In the genomic region with DNA sequence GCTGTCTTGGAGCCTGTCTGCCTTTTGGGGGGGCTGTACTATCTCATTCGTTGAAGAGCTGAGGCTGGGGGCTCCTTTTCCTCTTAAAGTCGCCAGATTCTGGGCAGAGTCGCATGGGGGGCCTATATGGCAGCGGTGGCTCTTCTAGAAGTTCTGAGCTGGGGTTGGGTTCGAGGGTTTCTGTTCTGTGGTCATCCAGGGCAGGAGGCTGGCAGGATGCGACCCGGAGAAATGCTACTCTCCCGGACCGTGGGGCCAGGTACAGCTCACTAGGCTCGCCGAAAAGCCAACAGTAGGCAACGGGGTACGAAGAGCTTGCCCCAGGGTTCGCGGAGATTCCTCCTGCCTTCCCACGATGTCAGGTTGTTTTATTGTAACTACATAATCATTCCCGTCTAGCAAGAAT, we compare ENCODE assay signal across 10 cellular contexts. TPM values are rescaled to one million over a fixed set of nuclear protein-coding genes. Genes with fewer than 3 reads are reported as not detected.
DNase-seq lines count a peak whose midpoint lies in the region; ATAC-seq, FAIRE-seq and TF ChIP-seq lines count a peak whose summit lies in the region.
"Had no signal": no experiment of that assay in that cellular context is flagged by ENCODE, and none has a peak within 500 bp of the region (broad histone marks: within the 10 kb centered on the region; RNA-seq: fewer than 3 reads in every experiment).

No MANE protein-coding gene starts in this region.

- TF ChIP-seq EP300 in A549 (IDR thresholded peaks at IDR 0.05): no peak

- TF ChIP-seq CTCF in A549 (IDR thresholded peaks at IDR 0.05): no peak
- TF ChIP-seq CTCF in HCT116 (IDR thresholded peaks at IDR 0.05 in 2 of 3, conservative IDR thresholded peaks at IDR 0.05 in 1 of 3; ENCODE audit: borderline replicate concordance in 1 of 3, insufficient read depth in 1 of 3, low read depth in 2 of 3, low read length in 2 of 3): no peak

- peak overlapping the region; percentile 63; the same call in 2 of the 3 replicates for H3K4me3 ChIP-seq in A549
- H3K4me3 ChIP-seq in HCT116 (replicated peaks in 1 of 2; ENCODE audit: low read depth in 1 of 2, low read length in 2 of 2): peak overlapping the region; percentile 51 to 60

- no peaks in the 10 kb centered on the region; the same call in 1 of the 2 replicates for H3K27me3 ChIP-seq in HCT116 (ENCODE audit: insufficient read depth, low read length)

- TF ChIP-seq POLR2A in A549 (IDR thresholded peaks at IDR 0.05; ENCODE audit: low read length): no peak
- no peak for TF ChIP-seq POLR2A in HCT116 (IDR thresholded peaks at IDR 0.05; ENCODE audit: borderline replicate concordance, extremely low read depth, insufficient read depth, insufficient read length)

- H3K4me3 Mint-ChIP-seq in dendritic cell treated with granulocyte-macrophage colony-stimulating factor and Interleukin-4, amounts not matched to agents 40 ng/mL and 50 ng/mL, for 4 days: peak overlapping the region; percentile 81
- H3K4me3 Mint-ChIP-seq in natural killer cell treated with Interleukin-12 subunit alpha and Interleukin-12 subunit beta and Interleukin-15 and Interleukin-18, amount 100 ng/mL, for 72 hours: peak overlapping the region; percentile 84

- H3K9me3 ChIP-seq in A549 (no peaks in the 10 kb centered on the region), HCT116 (ENCODE audit: control insufficient read depth in 1 of 2, insufficient read depth in 1 of 2, low read depth in 1 of 2, low read length in 2 of 2) (no peaks in the 10 kb centered on the region)
- H3K9me3 ChIP-seq: neutrophil had no signal

- peaks cover 73% of the 10 kb centered on the region for H3K27me3 Mint-ChIP-seq in dendritic cell treated with granulocyte-macrophage colony-stimulating factor and Interleukin-4, amounts not matched to agents 40 ng/mL and 50 ng/mL, for 4 days
- H3K27me3 Mint-ChIP-seq in natural killer cell treated with Interleukin-12 subunit alpha and Interleukin-12 subunit beta and Interleukin-15 and Interleukin-18, amount 100 ng/mL, for 72 hours: peaks cover 21 to 42% of the 10 kb centered on the region in 2 donors

- H3K9me3 Mint-ChIP-seq in dendritic cell treated with granulocyte-macrophage colony-stimulating factor and Interleukin-4, amounts not matched to agents 40 ng/mL and 50 ng/mL, for 4 days: no peaks in the 10 kb centered on the region
- H3K9me3 Mint-ChIP-seq in natural killer cell treated with Interleukin-12 subunit alpha and Interleukin-12 subunit beta and Interleukin-15 and Interleukin-18, amount 100 ng/mL, for 72 hours: no peaks in the 10 kb centered on the region

- intact Hi-C loops in HCT116 (cut with micrococcal nuclease): loop anchor here (10.0 kb wide), 1 partner anchor 237 kb away; no protein-coding TSS in a partner anchor
- intact Hi-C loops in dendritic cell treated with granulocyte-macrophage colony-stimulating factor and Interleukin-4, amounts not matched to agents 40 ng/mL and 50 ng/mL, for 4 days (cut with micrococcal nuclease): no loop called here

- no peak for DNase-seq in A549 (ENCODE audit: low read depth in 1 of 2, low spot score in 1 of 2)
- no peak for DNase-seq in HCT116 (ENCODE audit: low read depth, low spot score)
- DNase-seq in natural killer cell treated with Interleukin-12 subunit alpha and Interleukin-12 subunit beta and Interleukin-15 and Interleukin-18, amount 100 ng/mL, for 72 hours (ENCODE audit: low spot score): no peak
- no peak for DNase-seq in HTR-8/SVneo (ENCODE audit: insufficient read length, low spot score)
- no peak for DNase-seq in SW480 (ENCODE audit: low spot score)
- no peak for DNase-seq in NOMO-1 treated with dmso at 0.1 percent for 144 hours (lab: John Stamatoyannopoulos, UW; ENCODE audit: unreplicated experiment)
- DNase-seq in MV-4-11 (lab: John Stamatoyannopoulos, UW): no peak
- DNase-seq: activated CD4-positive, CD25-positive, alpha-beta regulatory T cell treated with anti-CD3 and anti-CD28 coated beads, Interleukin-2, amount 50 U/mL, for 72 hours had no signal

- WGBS in A549 (ENCODE audit: missing lambda C conversion rate): 86% methylated on average over 16 of the region's 17 CpGs

- CTCF ChIA-PET in A549 (lab: Yijun Ruan, JAX) (interaction anchor here (1.7 to 2.2 kb wide), 2 partner anchors 30 to 62 kb away, joined by 5 to 6 read pairs; a partner anchor contains a TSS), HCT116 (lab: Charles Lee) (interaction anchor here (2.0 kb wide), 1 partner anchor 10 kb away, joined by 5 read pairs; no protein-coding TSS in a partner anchor)

- H3K4me1 ChIP-seq in A549 (peaks cover 15% of the 10 kb centered on the region; the same call in 2 of the 3 replicates), HCT116 (ENCODE audit: control insufficient read depth in 1 of 2, insufficient read depth in 2 of 2, low read length in 2 of 2) (peaks cover 2 to 22% of the 10 kb centered on the region in 2 experiments; a peak in 3 of 4 replicates)

- RAD21 ChIA-PET in HCT116 (lab: Charles Lee; ENCODE audit: low non-redundant PET in 1 of 2, low total read pairs in 2 of 2, uncharacterized antibody in 2 of 2, unreplicated experiment in 2 of 2): no interaction called here

- H3K27ac Mint-ChIP-seq in dendritic cell treated with granulocyte-macrophage colony-stimulating factor and Interleukin-4, amounts not matched to agents 40 ng/mL and 50 ng/mL, for 4 days: no peak overlapping the region
- H3K27ac Mint-ChIP-seq in natural killer cell treated with Interleukin-12 subunit alpha and Interleukin-12 subunit beta and Interleukin-15 and Interleukin-18, amount 100 ng/mL, for 72 hours: no peak overlapping the region

- peaks cover 31% of the 10 kb centered on the region for H3K4me1 Mint-ChIP-seq in dendritic cell treated with granulocyte-macrophage colony-stimulating factor and Interleukin-4, amounts not matched to agents 40 ng/mL and 50 ng/mL, for 4 days (ENCODE audit: low read depth)
- peaks cover 5 to 15% of the 10 kb centered on the region in 2 donors for H3K4me1 Mint-ChIP-seq in natural killer cell treated with Interleukin-12 subunit alpha and Interleukin-12 subunit beta and Interleukin-15 and Interleukin-18, amount 100 ng/mL, for 72 hours (ENCODE audit: low read depth in 2 of 2)

- POLR2A ChIA-PET in A549 (lab: Yijun Ruan, JAX): interaction anchor here (3.3 kb wide), 1 partner anchor 31 kb away, joined by 24 read pairs; a partner anchor contains a TSS
- POLR2A ChIA-PET in HCT116 (lab: Charles Lee): no interaction called here

- H3K4me2 ChIP-seq in A549 (peak overlapping the region; percentile 95), HCT116 (ENCODE audit: low read length) (peak overlapping the region; percentile 84)

- no peaks in the 10 kb centered on the region for H3K9me2 ChIP-seq in HCT116 (ENCODE audit: insufficient read depth)

- FAIRE-seq in A549 (lab: Jason Lieb, UNC) (no peak), HTR-8/SVneo (lab: Jason Lieb, UNC) (no peak)

- no peak overlapping the region for H3K9ac ChIP-seq in HCT116 (ENCODE audit: low read length)

- ATAC-seq in A549 (no peak), HCT116 (no peak)
- no peak for ATAC-seq in natural killer cell treated with Interleukin-12 subunit alpha and Interleukin-12 subunit beta and Interleukin-15 and Interleukin-18, amount 100 ng/mL, for 72 hours

- TF ChIP-seq RAD21 in A549 (conservative IDR thresholded peaks at IDR 0.05 in 1 of 2, IDR thresholded peaks at IDR 0.05 in 1 of 2) (no peak), HCT116 (IDR thresholded peaks at IDR 0.05; ENCODE audit: low read depth) (no peak)

- H3K36me3 Mint-ChIP-seq in dendritic cell treated with granulocyte-macrophage colony-stimulating factor and Interleukin-4, amounts not matched to agents 40 ng/mL and 50 ng/mL, for 4 days (ENCODE audit: low read depth): no peaks in the 10 kb centered on the region
- no peaks in the 10 kb centered on the region for H3K36me3 Mint-ChIP-seq in natural killer cell treated with Interleukin-12 subunit alpha and Interleukin-12 subunit beta and Interleukin-15 and Interleukin-18, amount 100 ng/mL, for 72 hours

- no peak overlapping the region for H2AFZ ChIP-seq in HCT116 (ENCODE audit: low read depth, low read length, poor library complexity, severe bottlenecking)

- no peaks in the 10 kb centered on the region for H3K36me3 ChIP-seq in HCT116 (ENCODE audit: control insufficient read depth in 1 of 2, insufficient read depth in 2 of 2, low read length in 2 of 2)
- H3K36me3 ChIP-seq: neutrophil had no signal

- no peaks in the 10 kb centered on the region for H3K79me2 ChIP-seq in HCT116 (ENCODE audit: insufficient read depth, low read length)

- BruUV-seq in HCT116 (replicated peaks; lab: Mats Ljungman, UMichigan): no TSS peak

- H3K27ac ChIP-seq in A549: no peak overlapping the region
- H3K27ac ChIP-seq in HCT116 (ENCODE audit: low read depth, low read length): no peak overlapping the region
- H3K27ac ChIP-seq: neutrophil had no signal

- H4K20me1 ChIP-seq in HCT116 (ENCODE audit: insufficient read depth): no peaks in the 10 kb centered on the region

TF ChIP-seq in A549, 52 proteins besides CTCF, POLR2A, EP300 and RAD21 (continues in another document):
- no peak for TF ChIP-seq CHD2 (IDR thresholded peaks at IDR 0.05; ENCODE audit: low read length, partially characterized antibody)
- TF ChIP-seq HDAC2 (IDR thresholded peaks at IDR 0.05): no peak

TF ChIP-seq in HCT116, 20 proteins besides CTCF, POLR2A, EP300 and RAD21 (continues in another document):
- no peak for TF ChIP-seq ELF1 (IDR thresholded peaks at IDR 0.05; ENCODE audit: borderline replicate concordance, low read depth)
- TF ChIP-seq SP1 (IDR thresholded peaks at IDR 0.05; ENCODE audit: low read depth): no peak
- TF ChIP-seq EZH2phosphoT487 (IDR thresholded peaks at IDR 0.05; ENCODE audit: borderline replicate concordance): no peak
- TF ChIP-seq EGR1 (IDR thresholded peaks at IDR 0.05; ENCODE audit: low read depth): no peak

RNA-seq across cellular contexts. Expression of a gene that starts 1.9 kb away (rescaled TPM):
- polyA plus RNA-seq in A549 (2011; rRNA removed): 0.43 and 0.61 TPM in 2 replicates
- 0.65 and 0.79 TPM in 2 replicates for polyA plus RNA-seq in A549 (2012; cell fraction: cytosol; rRNA removed)
- 0.47 and 0.56 TPM in 2 replicates for polyA plus RNA-seq in A549 (2012; cell fraction: nucleus; rRNA removed)
- polyA plus RNA-seq in A549 (2017; fragmentation: RNase III; extraction: RNeasy Plus Mini Kit Qiagen cat#74134 plus additional on column Dnase treatment): 0.26 to 0.43 TPM (median 0.30 TPM) in 3 replicates
- 0.97 TPM in 1 of 2 replicates, not detected in the other for polyA minus RNA-seq in A549 (2011; rRNA and poly(A)+ RNA removed)
- total RNA-seq in HCT116 (2021; ENCODE audit: unreplicated experiment): 2.8 TPM
- 0.92 and 1.6 TPM in 2 replicates for polyA plus RNA-seq in HCT116 (2012)
- under 1 TPM in 1 of 2 donors, not detected in 1; 0.38 TPM for total RNA-seq in natural killer cell treated with Interleukin-12 subunit alpha and Interleukin-12 subunit beta and Interleukin-15 and Interleukin-18, amount 100 ng/mL, for 72 hours

RNA-seq across cellular contexts. Expression of a gene that starts 30.6 kb away (rescaled TPM):
- 1,768 and 2,104 TPM in 2 replicates for polyA plus RNA-seq in A549 (2011; rRNA removed)
- polyA plus RNA-seq in A549 (2012; cell fraction: cytosol; rRNA removed): 1,651 and 1,698 TPM in 2 replicates
- polyA plus RNA-seq in A549 (2012; cell fraction: nucleus; rRNA removed): 457 and 491 TPM in 2 replicates
- 1,795 to 1,877 TPM (median 1,866 TPM) in 3 replicates for polyA plus RNA-seq in A549 (2017; fragmentation: RNase III; extraction: RNeasy Plus Mini Kit Qiagen cat#74134 plus additional on column Dnase treatment)
- 666 and 802 TPM in 2 replicates for polyA minus RNA-seq in A549 (2011; rRNA and poly(A)+ RNA removed)
- total RNA-seq in HCT116 (2021; ENCODE audit: unreplicated experiment): 1,125 TPM
- 1,648 and 1,992 TPM in 2 replicates for polyA plus RNA-seq in HCT116 (2012)
- total RNA-seq in natural killer cell treated with Interleukin-12 subunit alpha and Interleukin-12 subunit beta and Interleukin-15 and Interleukin-18, amount 100 ng/mL, for 72 hours: 100 to 1,000 TPM; 525 to 918 TPM
